8 cellular contexts compared by ENCODE assay signal in genomic region chr5:167049043-167049663, GRCh38.
DNase-seq lines count a peak whose midpoint lies in the region; ATAC-seq, FAIRE-seq and TF ChIP-seq lines count a peak whose summit lies in the region.

No MANE protein-coding gene starts in this region.

- H3K9me1 ChIP-seq in endothelial cell of umbilical vein (replicated peaks; ENCODE audit: control insufficient read depth, extremely low read depth, insufficient read depth, low read length), result no peaks in the 10 kb centered on the region

- FAIRE-seq in endothelial cell of umbilical vein (lab: Jason Lieb, UNC), result peak; percentile 62

- POLR2A ChIA-PET in AG04450 (lab: Yijun Ruan, JAX) (no interaction called here), OCI-LY7 (lab: Charles Lee) (interaction anchor here (1.0 kb wide), 2 partner anchors 16 to 1417 kb away, joined by 3 read pairs; no protein-coding TSS in a partner anchor), endothelial cell of umbilical vein (lab: Charles Lee) (no interaction called here)

- dilution Hi-C loops in endothelial cell of umbilical vein (cut with MboI; ENCODE audit: extremely low pct_ligation_motif_present, low sequenced_read_pairs), result no loop called here

- H3K9ac ChIP-seq in endothelial cell of umbilical vein (replicated peaks; ENCODE audit: extremely low read depth, insufficient read depth, low read length), result no peak overlapping the region

- TF ChIP-seq POLR2A in endothelial cell of umbilical vein (IDR thresholded peaks at IDR 0.05; ENCODE audit: low read depth, low read length), result no peak

- intact Hi-C loops in OCI-LY7 (cut with micrococcal nuclease; ENCODE audit: unreplicated experiment) (no loop called here), endothelial cell of umbilical vein (cut with micrococcal nuclease) (no loop called here)

- H3K4me2 ChIP-seq in OCI-LY7 (ENCODE audit: low read length) (no peak overlapping the region), endothelial cell of umbilical vein (ENCODE audit: insufficient read depth, low read length) (no peak overlapping the region), osteoblast (ENCODE audit: insufficient read depth, low read length) (no peak overlapping the region)

- in situ Hi-C loops in GM13977 (cut with MboI; ENCODE audit: low pct_unique_long_range_greater_than_20kb, low sequenced_read_pairs, unreplicated experiment), result no loop called here

- H3K9me3 ChIP-seq in AG04450 (ENCODE audit: control insufficient read depth, insufficient read depth, low read length) (no peaks in the 10 kb centered on the region), OCI-LY7 (ENCODE audit: low read length) (no peaks in the 10 kb centered on the region), endothelial cell of umbilical vein (replicated peaks; ENCODE audit: control insufficient read depth, insufficient read depth, low read length) (peaks cover 1% of the 10 kb centered on the region), osteoblast (ENCODE audit: low read depth, low read length) (no peaks in the 10 kb centered on the region)

- H3K27me3 ChIP-seq in AG04450 (ENCODE audit: control insufficient read depth, insufficient read depth, low read length) (no peaks in the 10 kb centered on the region), endothelial cell of umbilical vein (ENCODE audit: control insufficient read depth in 2 of 2, insufficient read depth in 2 of 2, low read length in 2 of 2) (no peaks in the 10 kb centered on the region), osteoblast (ENCODE audit: insufficient read depth, low read length) (no peaks in the 10 kb centered on the region)

- H3K9me2 ChIP-seq in OCI-LY7 (ENCODE audit: insufficient read depth, low read length), result no peaks in the 10 kb centered on the region

- H3K36me3 ChIP-seq in OCI-LY7 (ENCODE audit: insufficient read depth, low read length) (no peaks in the 10 kb centered on the region), endothelial cell of umbilical vein (ENCODE audit: control insufficient read depth in 2 of 2, extremely low read depth in 1 of 2, insufficient read depth in 2 of 2, low read length in 2 of 2) (no peaks in the 10 kb centered on the region), osteoblast (ENCODE audit: insufficient read depth, low read length) (no peaks in the 10 kb centered on the region)

- CTCF ChIA-PET in AG04450 (lab: Charles Lee) (no interaction called here), OCI-LY7 (lab: Charles Lee; ENCODE audit: unreplicated experiment) (no interaction called here), endothelial cell of umbilical vein (lab: Charles Lee) (no interaction called here)

- no peak overlapping the region for H3K4me3 ChIP-seq in AG04450 (ENCODE audit: low read depth, low read length)
- H3K4me3 ChIP-seq in OCI-LY7 (ENCODE audit: low read depth, low read length, poor library complexity, severe bottlenecking), result no peak overlapping the region
- no peak overlapping the region for H3K4me3 ChIP-seq in endothelial cell of umbilical vein (replicated peaks in 1 of 3; ENCODE audit: insufficient read depth in 1 of 3, low read depth in 1 of 3, low read length in 3 of 3)
- no peak overlapping the region for H3K4me3 ChIP-seq in osteoblast (ENCODE audit: insufficient read depth, low read length)

- TF ChIP-seq CTCF in AG04450 (IDR thresholded peaks at IDR 0.05; ENCODE audit: low read depth, low read length) (peak; percentile 26; the same call in 1 of the 2 replicates), GM13977 (IDR thresholded peaks at IDR 0.05; ENCODE audit: extremely low read depth, insufficient read depth, missing control alignments) (peak; percentile 64), OCI-LY7 (conservative IDR thresholded peaks at IDR 0.05; ENCODE audit: low read length) (peak; percentile 86), endothelial cell of umbilical vein (IDR thresholded peaks at IDR 0.05; ENCODE audit: extremely low read depth in 1 of 2, insufficient read depth in 1 of 2, low read depth in 1 of 2, low read length in 2 of 2) (peak; percentile 6 to 28), osteoblast (IDR thresholded peaks at IDR 0.05; ENCODE audit: extremely low read depth, low read depth, low read length) (peak; percentile 55)

- BruUV-seq in OCI-LY7 (replicated peaks; lab: Mats Ljungman, UMichigan) (no TSS peak), endothelial cell of umbilical vein (replicated peaks; lab: Mats Ljungman, UMichigan) (no TSS peak)

- H3K4me1 ChIP-seq in OCI-LY7 (ENCODE audit: insufficient read depth, low read length, poor library complexity, severe bottlenecking) (no peaks in the 10 kb centered on the region), endothelial cell of umbilical vein (ENCODE audit: control insufficient read depth, extremely low read depth, insufficient read depth, low read length) (peaks cover 12% of the 10 kb centered on the region), osteoblast (ENCODE audit: insufficient read depth, low read length) (no peaks in the 10 kb centered on the region)

- peak; percentile 77 for ATAC-seq in HG03378 (IDR thresholded peaks at IDR 0.05; ENCODE audit: unreplicated experiment)

- H3K79me2 ChIP-seq in OCI-LY7 (ENCODE audit: insufficient read depth, low read depth, low read length) (no peaks in the 10 kb centered on the region), endothelial cell of umbilical vein (ENCODE audit: control insufficient read depth, insufficient read depth, low read length) (no peaks in the 10 kb centered on the region), osteoblast (ENCODE audit: insufficient read depth, low read length) (no peaks in the 10 kb centered on the region)

- no peak for DNase-seq in AG04450 (ENCODE audit: low read depth, low spot score)
- peak; percentile 15 for DNase-seq in GM13977 (ENCODE audit: low spot score)
- peak; percentile 50 for DNase-seq in OCI-LY7 (ENCODE audit: low spot score)
- DNase-seq in endothelial cell of umbilical vein (ENCODE audit: low read depth, low spot score), result peak; percentile 9
- no peak for DNase-seq in osteoblast (ENCODE audit: insufficient read length, low spot score, missing footprints)
- no peak for DNase-seq in UCSD-AML1 (lab: John Stamatoyannopoulos, UW; ENCODE audit: unreplicated experiment)
- no peak for DNase-seq in NCI-H1436 treated with DMSO at 0.1 percent for 48 hours (lab: John Stamatoyannopoulos, UW)

- H3K27ac ChIP-seq in AG04450 (ENCODE audit: low read depth, low read length) (no peak overlapping the region), OCI-LY7 (ENCODE audit: low read depth, low read length, poor library complexity, severe bottlenecking) (no peak overlapping the region), endothelial cell of umbilical vein (ENCODE audit: insufficient read depth, low read depth, low read length) (no peak overlapping the region), osteoblast (ENCODE audit: low read depth, low read length) (no peak overlapping the region)

- H4K20me1 ChIP-seq in OCI-LY7 (ENCODE audit: insufficient read depth, low read length) (no peaks in the 10 kb centered on the region), endothelial cell of umbilical vein (replicated peaks; ENCODE audit: control insufficient read depth, extremely low read depth, insufficient read depth, low read length) (no peaks in the 10 kb centered on the region), osteoblast (ENCODE audit: insufficient read depth, low read length) (no peaks in the 10 kb centered on the region)

- H2AFZ ChIP-seq in OCI-LY7 (ENCODE audit: low read length) (no peak overlapping the region), endothelial cell of umbilical vein (ENCODE audit: low read depth, low read length) (no peak overlapping the region), osteoblast (ENCODE audit: low read length) (no peak overlapping the region)

TF ChIP-seq in endothelial cell of umbilical vein, 7 proteins besides CTCF, POLR2A, EP300 and RAD21:
- TF ChIP-seq MYC (IDR thresholded peaks at IDR 0.05; ENCODE audit: low read depth, low read length) (no peak), GATA2 (IDR thresholded peaks at IDR 0.05; ENCODE audit: insufficient read depth, insufficient read length, low read depth, low read length) (no peak), FOS (IDR thresholded peaks at IDR 0.05; ENCODE audit: borderline replicate concordance, insufficient read depth, low read length) (no peak), JUN (IDR thresholded peaks at IDR 0.05; ENCODE audit: borderline replicate concordance, insufficient read depth, insufficient read length, low read depth) (no peak), MAX (IDR thresholded peaks at IDR 0.05; ENCODE audit: insufficient read depth, insufficient read length) (no peak), EZH2 (IDR thresholded peaks at IDR 0.05; ENCODE audit: borderline replicate concordance, low read depth, low read length, severe bottlenecking) (no peak), POLR2AphosphoS5 (IDR thresholded peaks at IDR 0.05; ENCODE audit: insufficient read depth, low read depth, low read length) (no peak)

Comparison
In these comparisons a context has a peak if more than half of its experiments do, and no peak if none do; other contexts are left out.
1. DNase-seq: peak in GM13977 (single experiment), OCI-LY7 (single experiment) and endothelial cell of umbilical vein (single experiment); none in AG04450 (single experiment), osteoblast (single experiment), UCSD-AML1 (single experiment) and NCI-H1436 treated with DMSO at 0.1 percent for 48 hours (single experiment).
2. CTCF ChIP-seq: peak in every context shown above with its lines; median percentile 86 in OCI-LY7; 64 in GM13977; 55 in osteoblast; 26 in AG04450; 17 in endothelial cell of umbilical vein.